14 cellular contexts compared by ENCODE assay signal in the genomic region with DNA sequence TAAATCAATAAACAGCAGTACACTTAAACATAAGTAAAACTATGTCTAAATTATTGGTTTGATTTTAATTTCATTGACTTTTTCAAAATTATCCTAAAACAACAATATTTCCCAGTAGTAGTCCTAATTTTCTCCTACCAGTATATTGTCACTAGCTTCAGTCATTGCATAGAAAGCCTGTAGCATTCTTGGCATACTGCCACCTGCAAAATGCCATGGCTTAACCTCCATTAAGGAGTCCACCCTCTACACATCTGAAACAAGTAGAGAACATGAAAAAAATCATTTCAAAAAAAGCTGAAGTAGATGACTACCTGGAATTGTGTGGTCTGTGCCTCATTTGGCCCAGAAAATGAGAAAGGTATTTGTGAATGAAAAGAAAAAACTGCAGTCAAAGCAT.
DNase-seq lines count a peak whose midpoint lies in the region; TF ChIP-seq lines count a peak whose summit lies in the region.
"Had no signal": no experiment of that assay in that cellular context is flagged by ENCODE, and none has a peak within 500 bp of the region (broad histone marks: within the 10 kb centered on the region; RNA-seq: fewer than 3 reads in every experiment).

No MANE protein-coding gene starts in this region.

- H2AFZ ChIP-seq in trophoblast cell (ENCODE audit: insufficient read depth, low read length, poor library complexity) = no peak overlapping the region

- no peak overlapping the region for H4K91ac ChIP-seq in trophoblast cell (ENCODE audit: low read depth, low read length)

- H3K23ac ChIP-seq in trophoblast cell (ENCODE audit: low read length) = no peak overlapping the region

- H3K27me3 ChIP-seq in BE2C (no peaks in the 10 kb centered on the region), trophoblast cell (ENCODE audit: insufficient read depth, low read length) (no peaks in the 10 kb centered on the region)

- H3K36me3 ChIP-seq in BE2C (no peaks in the 10 kb centered on the region), trophoblast cell (ENCODE audit: control insufficient read depth in 1 of 2, insufficient read depth in 2 of 2, low read length in 2 of 2) (no peaks in the 10 kb centered on the region)

- no peak overlapping the region for H3K4ac ChIP-seq in trophoblast cell (ENCODE audit: low read depth, low read length)

- H3K4me3 ChIP-seq in BE2C (ENCODE audit: low read depth, low read length) (no peak overlapping the region), trophoblast cell (ENCODE audit: low read depth, low read length) (no peak overlapping the region)

- H3K9ac ChIP-seq in trophoblast cell (ENCODE audit: low read length) = no peak overlapping the region

- H3K79me1 ChIP-seq in trophoblast cell (ENCODE audit: low read length) = no peaks in the 10 kb centered on the region

- H2BK120ac ChIP-seq in trophoblast cell (ENCODE audit: insufficient read depth, low read length, poor library complexity) = no peak overlapping the region

- TF ChIP-seq CTCF in BE2C (IDR thresholded peaks at IDR 0.05; ENCODE audit: low read depth, low read length) = no peak

- no peak overlapping the region for H2AK5ac ChIP-seq in trophoblast cell (ENCODE audit: low read length)

- H2BK5ac ChIP-seq in trophoblast cell (ENCODE audit: low read depth, low read length, poor library complexity) = no peak overlapping the region

- no peak overlapping the region for H3K14ac ChIP-seq in trophoblast cell (ENCODE audit: low read length)

- H3K4me1 ChIP-seq in BE2C = no peaks in the 10 kb centered on the region
- H3K4me1 ChIP-seq in trophoblast cell (ENCODE audit: control insufficient read depth in 1 of 2, insufficient read depth in 2 of 2, low read length in 2 of 2) = no peaks in the 10 kb centered on the region

- H3K18ac ChIP-seq in trophoblast cell (ENCODE audit: low read length) = no peak overlapping the region

- H2BK12ac ChIP-seq in trophoblast cell (ENCODE audit: low read length) = no peak overlapping the region

- no peak overlapping the region for H3K27ac ChIP-seq in trophoblast cell (ENCODE audit: low read depth, low read length)

- H3K79me2 ChIP-seq in trophoblast cell (ENCODE audit: control insufficient read depth, insufficient read depth, low read length, poor library complexity) = no peaks in the 10 kb centered on the region

- DNase-seq in NCI-H748 (lab: John Stamatoyannopoulos, UW; ENCODE audit: unreplicated experiment) (peak; percentile 24), NCI-H748 treated with DMSO at 0.1 percent for 48 hours (lab: John Stamatoyannopoulos, UW) (no peak), BE2C (peak; percentile 48), NCI-H69 (lab: John Stamatoyannopoulos, UW) (peak; percentile 54), trophoblast cell (peak; percentile 20 to 68), middle frontal gyrus (ENCODE audit: extremely low spot score, low spot score) (no peak), amygdala (lab: John Stamatoyannopoulos, UW) (no peak), HuH-7.5 (ENCODE audit: low spot score) (no peak)
- DNase-seq: KG1, NCI-H1092 treated with DMSO at 0.1 percent for 48 hours, NCI-H2029 treated with DMSO at 0.1 percent for 48 hours, NCI-H446 treated with DMSO at 0.1 percent for 48 hours, NCI-H774, Right ventricle myocardium superior had no signal

- no peak overlapping the region for H3K4me2 ChIP-seq in trophoblast cell (ENCODE audit: low read length)

- no peak overlapping the region for H4K8ac ChIP-seq in trophoblast cell (ENCODE audit: low read depth, low read length)

- H3K9me3 ChIP-seq in BE2C (no peaks in the 10 kb centered on the region), trophoblast cell (ENCODE audit: insufficient read depth, low read depth, low read length) (peaks cover 2% of the 10 kb centered on the region)

- no peak overlapping the region for H4K12ac ChIP-seq in trophoblast cell (ENCODE audit: low read depth, low read length)

Comparison
In these comparisons a context has a peak if more than half of its experiments do, and no peak if none do; other contexts are left out.
1. DNase-seq: peak in NCI-H748 (single experiment), BE2C (single experiment), NCI-H69 (single experiment) and trophoblast cell (2 of 2); none in NCI-H748 treated with DMSO at 0.1 percent for 48 hours (single experiment), middle frontal gyrus (single experiment), amygdala (0 of 56) and HuH-7.5 (single experiment).